2 cellular contexts compared by ENCODE assay signal in the genomic region with DNA sequence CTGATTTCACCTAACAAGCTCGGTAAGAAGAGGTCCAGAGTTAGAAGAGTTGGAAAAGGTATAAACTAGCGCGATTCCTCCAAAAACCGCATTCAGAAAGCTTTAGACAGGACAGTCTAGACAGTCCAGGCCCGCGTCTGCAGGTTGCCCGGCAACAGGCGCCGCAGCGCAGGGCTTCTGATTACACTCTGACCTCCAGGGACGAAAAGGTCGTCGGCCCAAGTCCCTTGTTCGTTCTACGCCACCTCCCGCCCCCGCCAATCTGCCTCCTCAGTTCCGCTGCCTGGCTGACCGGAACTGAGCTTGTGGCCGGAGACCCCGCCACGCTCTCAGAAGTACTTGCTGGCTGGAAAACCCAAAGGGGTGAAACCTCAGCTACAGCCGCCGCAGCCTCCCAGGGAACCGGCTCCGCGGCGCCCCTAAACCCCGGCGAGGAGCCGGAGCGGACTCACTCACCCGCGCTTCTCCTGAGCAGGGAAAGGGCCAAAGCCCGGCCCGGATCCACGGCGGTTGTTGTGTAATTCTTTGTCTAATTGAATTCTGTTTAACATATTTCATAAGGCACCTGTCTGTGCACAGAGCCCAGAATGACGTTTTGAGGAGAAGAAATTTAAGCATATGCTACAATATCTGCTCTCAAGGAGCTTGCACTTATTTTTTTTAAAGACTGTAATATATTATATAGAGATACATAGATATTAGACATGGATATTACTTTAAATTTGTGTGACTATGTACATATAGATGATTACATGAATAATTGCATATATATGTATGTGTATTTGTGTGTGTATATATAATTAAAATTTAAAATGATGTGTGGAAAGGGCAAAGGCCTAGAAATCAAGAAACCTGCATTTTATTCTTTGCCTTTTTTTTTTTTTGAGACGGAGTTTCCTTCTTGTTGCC.
TF ChIP-seq lines count a peak whose summit lies in the region.

A gene (minus strand): TSS at position 407 of the 909 bp plus-strand sequence. CDS start 3,826 bp downstream, outside the sequence.

TF ChIP-seq in HCT116, 20 proteins besides CTCF, POLR2A, EP300 and RAD21:
- TF ChIP-seq SP1 (IDR thresholded peaks at IDR 0.05; ENCODE audit: low read depth): peak; percentile 99
- no peak for TF ChIP-seq FOSL1 (IDR thresholded peaks at IDR 0.05; ENCODE audit: low read depth)
- TF ChIP-seq, protein P1, sequence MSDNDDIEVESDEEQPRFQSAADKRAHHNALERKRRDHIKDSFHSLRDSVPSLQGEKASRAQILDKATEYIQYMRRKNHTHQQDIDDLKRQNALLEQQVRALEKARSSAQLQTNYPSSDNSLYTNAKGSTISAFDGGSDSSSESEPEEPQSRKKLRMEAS (IDR thresholded peaks at IDR 0.05): no peak; the same call in 1 of the 2 replicates
- TF ChIP-seq CBX3 (IDR thresholded peaks at IDR 0.05; ENCODE audit: low read depth): peak; percentile 81; the same call in 1 of the 2 replicates
- peak; percentile 81 for TF ChIP-seq YY1 (IDR thresholded peaks at IDR 0.05; ENCODE audit: extremely low read depth, insufficient replicate concordance, low read depth, low read length)
- TF ChIP-seq EZH2 (IDR thresholded peaks at IDR 0.05): no peak
- TF ChIP-seq, protein P2, sequence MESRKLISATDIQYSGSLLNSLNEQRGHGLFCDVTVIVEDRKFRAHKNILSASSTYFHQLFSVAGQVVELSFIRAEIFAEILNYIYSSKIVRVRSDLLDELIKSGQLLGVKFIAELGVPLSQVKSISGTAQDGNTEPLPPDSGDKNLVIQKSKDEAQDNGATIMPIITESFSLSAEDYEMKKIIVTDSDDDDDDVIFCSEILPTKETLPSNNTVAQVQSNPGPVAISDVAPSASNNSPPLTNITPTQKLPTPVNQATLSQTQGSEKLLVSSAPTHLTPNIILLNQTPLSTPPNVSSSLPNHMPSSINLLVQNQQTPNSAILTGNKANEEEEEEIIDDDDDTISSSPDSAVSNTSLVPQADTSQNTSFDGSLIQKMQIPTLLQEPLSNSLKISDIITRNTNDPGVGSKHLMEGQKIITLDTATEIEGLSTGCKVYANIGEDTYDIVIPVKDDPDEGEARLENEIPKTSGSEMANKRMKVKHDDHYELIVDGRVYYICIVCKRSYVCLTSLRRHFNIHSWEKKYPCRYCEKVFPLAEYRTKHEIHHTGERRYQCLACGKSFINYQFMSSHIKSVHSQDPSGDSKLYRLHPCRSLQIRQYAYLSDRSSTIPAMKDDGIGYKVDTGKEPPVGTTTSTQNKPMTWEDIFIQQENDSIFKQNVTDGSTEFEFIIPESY (IDR thresholded peaks at IDR 0.05; ENCODE audit: extremely low read depth, insufficient replicate concordance, low read length): no peak
- peak; percentile 93 for TF ChIP-seq JUND (IDR thresholded peaks at IDR 0.05)
- peak; percentile 62 for TF ChIP-seq EGR1 (IDR thresholded peaks at IDR 0.05; ENCODE audit: low read depth)
- TF ChIP-seq TCF7L2 (IDR thresholded peaks at IDR 0.05; ENCODE audit: borderline replicate concordance, extremely low read depth, insufficient read depth, insufficient read length): peak; percentile 72
- TF ChIP-seq CEBPB (IDR thresholded peaks at IDR 0.05; ENCODE audit: low read depth): peak; percentile 88
- TF ChIP-seq ZFX (IDR thresholded peaks at IDR 0.05): no peak
- TF ChIP-seq SIN3A (IDR thresholded peaks at IDR 0.05; ENCODE audit: low read depth): 0 out of 2 replicates have a peak, but pooled peaks have one; percentile 40
- TF ChIP-seq, protein P3, sequence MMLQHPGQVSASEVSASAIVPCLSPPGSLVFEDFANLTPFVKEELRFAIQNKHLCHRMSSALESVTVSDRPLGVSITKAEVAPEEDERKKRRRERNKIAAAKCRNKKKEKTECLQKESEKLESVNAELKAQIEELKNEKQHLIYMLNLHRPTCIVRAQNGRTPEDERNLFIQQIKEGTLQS (IDR thresholded peaks at IDR 0.05): no peak
- no peak for TF ChIP-seq ZNF274 (IDR thresholded peaks at IDR 0.05; ENCODE audit: low read depth, low read length)
- peak; percentile 63 for TF ChIP-seq POLR2AphosphoS5 (IDR thresholded peaks at IDR 0.05; ENCODE audit: low read depth, low read length)
- no peak for TF ChIP-seq EZH2phosphoT487 (IDR thresholded peaks at IDR 0.05; ENCODE audit: borderline replicate concordance)

TF ChIP-seq in SK-N-SH, 30 proteins besides CTCF, POLR2A, EP300 and RAD21:
- peak; percentile 34; the same call in 1 of the 2 replicates for TF ChIP-seq FOSL2 (IDR thresholded peaks at IDR 0.05; ENCODE audit: borderline replicate concordance, low read depth)
- TF ChIP-seq YY1 (IDR thresholded peaks at IDR 0.05; ENCODE audit: low read depth): peak; percentile 77; the same call in 1 of the 2 replicates
- TF ChIP-seq, protein P4, sequence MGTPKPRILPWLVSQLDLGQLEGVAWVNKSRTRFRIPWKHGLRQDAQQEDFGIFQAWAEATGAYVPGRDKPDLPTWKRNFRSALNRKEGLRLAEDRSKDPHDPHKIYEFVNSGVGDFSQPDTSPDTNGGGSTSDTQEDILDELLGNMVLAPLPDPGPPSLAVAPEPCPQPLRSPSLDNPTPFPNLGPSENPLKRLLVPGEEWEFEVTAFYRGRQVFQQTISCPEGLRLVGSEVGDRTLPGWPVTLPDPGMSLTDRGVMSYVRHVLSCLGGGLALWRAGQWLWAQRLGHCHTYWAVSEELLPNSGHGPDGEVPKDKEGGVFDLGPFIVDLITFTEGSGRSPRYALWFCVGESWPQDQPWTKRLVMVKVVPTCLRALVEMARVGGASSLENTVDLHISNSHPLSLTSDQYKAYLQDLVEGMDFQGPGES (IDR thresholded peaks at IDR 0.05; ENCODE audit: low read depth, low read length): no peak
- TF ChIP-seq FOXM1 (IDR thresholded peaks at IDR 0.05; ENCODE audit: low read depth): no peak
- TF ChIP-seq, protein P5, sequence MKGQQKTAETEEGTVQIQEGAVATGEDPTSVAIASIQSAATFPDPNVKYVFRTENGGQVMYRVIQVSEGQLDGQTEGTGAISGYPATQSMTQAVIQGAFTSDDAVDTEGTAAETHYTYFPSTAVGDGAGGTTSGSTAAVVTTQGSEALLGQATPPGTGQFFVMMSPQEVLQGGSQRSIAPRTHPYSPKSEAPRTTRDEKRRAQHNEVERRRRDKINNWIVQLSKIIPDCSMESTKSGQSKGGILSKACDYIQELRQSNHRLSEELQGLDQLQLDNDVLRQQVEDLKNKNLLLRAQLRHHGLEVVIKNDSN (IDR thresholded peaks at IDR 0.05; ENCODE audit: borderline replicate concordance, low read depth): 0 out of 2 replicates have a peak, but pooled peaks have one; percentile 19
- peak; percentile 85 for TF ChIP-seq RFX5 (IDR thresholded peaks at IDR 0.05; ENCODE audit: low read length)
- TF ChIP-seq, protein P6, sequence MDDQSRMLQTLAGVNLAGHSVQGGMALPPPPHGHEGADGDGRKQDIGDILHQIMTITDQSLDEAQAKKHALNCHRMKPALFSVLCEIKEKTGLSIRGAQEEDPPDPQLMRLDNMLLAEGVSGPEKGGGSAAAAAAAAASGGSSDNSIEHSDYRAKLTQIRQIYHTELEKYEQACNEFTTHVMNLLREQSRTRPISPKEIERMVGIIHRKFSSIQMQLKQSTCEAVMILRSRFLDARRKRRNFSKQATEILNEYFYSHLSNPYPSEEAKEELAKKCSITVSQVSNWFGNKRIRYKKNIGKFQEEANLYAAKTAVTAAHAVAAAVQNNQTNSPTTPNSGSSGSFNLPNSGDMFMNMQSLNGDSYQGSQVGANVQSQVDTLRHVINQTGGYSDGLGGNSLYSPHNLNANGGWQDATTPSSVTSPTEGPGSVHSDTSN (IDR thresholded peaks at IDR 0.05): peak; percentile 58
- TF ChIP-seq FOXJ3 (CRISPR knock-in tag; IDR thresholded peaks at IDR 0.05): no peak
- peak; percentile 31; the same call in 1 of the 2 replicates for TF ChIP-seq RXRA (IDR thresholded peaks at IDR 0.05; ENCODE audit: borderline replicate concordance, low read depth)
- TF ChIP-seq SMC3 (IDR thresholded peaks at IDR 0.05; ENCODE audit: low read depth, low read length): 0 out of 2 replicates have a peak, but pooled peaks have one; percentile 26
- TF ChIP-seq MEF2A (IDR thresholded peaks at IDR 0.05; ENCODE audit: borderline replicate concordance, low read depth): no peak; the same call in 1 of the 2 replicates
- TF ChIP-seq EZH2phosphoT487 (IDR thresholded peaks at IDR 0.05; ENCODE audit: borderline replicate concordance, low read depth): no peak
- no peak for TF ChIP-seq SIN3A (IDR thresholded peaks at IDR 0.05; ENCODE audit: borderline replicate concordance, low read depth, low read length)
- TF ChIP-seq POLR2AphosphoS5 (IDR thresholded peaks at IDR 0.05; ENCODE audit: low read depth, low read length): peak; percentile 48; the same call in 1 of the 2 replicates
- TF ChIP-seq RCOR1 (IDR thresholded peaks at IDR 0.05; ENCODE audit: low read length): peak; percentile 76
- TF ChIP-seq JUND (IDR thresholded peaks at IDR 0.05): peak; percentile 97
- TF ChIP-seq, protein P7, sequence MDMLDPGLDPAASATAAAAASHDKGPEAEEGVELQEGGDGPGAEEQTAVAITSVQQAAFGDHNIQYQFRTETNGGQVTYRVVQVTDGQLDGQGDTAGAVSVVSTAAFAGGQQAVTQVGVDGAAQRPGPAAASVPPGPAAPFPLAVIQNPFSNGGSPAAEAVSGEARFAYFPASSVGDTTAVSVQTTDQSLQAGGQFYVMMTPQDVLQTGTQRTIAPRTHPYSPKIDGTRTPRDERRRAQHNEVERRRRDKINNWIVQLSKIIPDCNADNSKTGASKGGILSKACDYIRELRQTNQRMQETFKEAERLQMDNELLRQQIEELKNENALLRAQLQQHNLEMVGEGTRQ (IDR thresholded peaks at IDR 0.05; ENCODE audit: borderline replicate concordance, low read depth, low read length): no peak
- TF ChIP-seq MXI1 (IDR thresholded peaks at IDR 0.05; ENCODE audit: low read depth, low read length): peak; percentile 51; the same call in 1 of the 2 replicates
- TF ChIP-seq TAF1 (IDR thresholded peaks at IDR 0.05; ENCODE audit: borderline replicate concordance, low read depth, low read length): peak; percentile 63; the same call in 1 of the 2 replicates
- TF ChIP-seq TCF12 (IDR thresholded peaks at IDR 0.05): no peak
- no peak for TF ChIP-seq NFIC (IDR thresholded peaks at IDR 0.05; ENCODE audit: borderline replicate concordance)
- no peak for TF ChIP-seq GATA2 (CRISPR knock-in tag; IDR thresholded peaks at IDR 0.05)
- peak; percentile 90 for TF ChIP-seq CHD2 (IDR thresholded peaks at IDR 0.05; ENCODE audit: low read length, partially characterized antibody)
- TF ChIP-seq ELF1 (IDR thresholded peaks at IDR 0.05): no peak
- TF ChIP-seq TEAD4 (IDR thresholded peaks at IDR 0.05; ENCODE audit: borderline replicate concordance, insufficient read depth): no peak
- 0 out of 2 replicates have a peak, but pooled peaks have one; percentile 15 for TF ChIP-seq GABPA (IDR thresholded peaks at IDR 0.05; ENCODE audit: low read depth)
- TF ChIP-seq, protein P1 (IDR thresholded peaks at IDR 0.05; ENCODE audit: low read depth): peak; percentile 44; the same call in 1 of the 2 replicates
- TF ChIP-seq, protein P8, sequence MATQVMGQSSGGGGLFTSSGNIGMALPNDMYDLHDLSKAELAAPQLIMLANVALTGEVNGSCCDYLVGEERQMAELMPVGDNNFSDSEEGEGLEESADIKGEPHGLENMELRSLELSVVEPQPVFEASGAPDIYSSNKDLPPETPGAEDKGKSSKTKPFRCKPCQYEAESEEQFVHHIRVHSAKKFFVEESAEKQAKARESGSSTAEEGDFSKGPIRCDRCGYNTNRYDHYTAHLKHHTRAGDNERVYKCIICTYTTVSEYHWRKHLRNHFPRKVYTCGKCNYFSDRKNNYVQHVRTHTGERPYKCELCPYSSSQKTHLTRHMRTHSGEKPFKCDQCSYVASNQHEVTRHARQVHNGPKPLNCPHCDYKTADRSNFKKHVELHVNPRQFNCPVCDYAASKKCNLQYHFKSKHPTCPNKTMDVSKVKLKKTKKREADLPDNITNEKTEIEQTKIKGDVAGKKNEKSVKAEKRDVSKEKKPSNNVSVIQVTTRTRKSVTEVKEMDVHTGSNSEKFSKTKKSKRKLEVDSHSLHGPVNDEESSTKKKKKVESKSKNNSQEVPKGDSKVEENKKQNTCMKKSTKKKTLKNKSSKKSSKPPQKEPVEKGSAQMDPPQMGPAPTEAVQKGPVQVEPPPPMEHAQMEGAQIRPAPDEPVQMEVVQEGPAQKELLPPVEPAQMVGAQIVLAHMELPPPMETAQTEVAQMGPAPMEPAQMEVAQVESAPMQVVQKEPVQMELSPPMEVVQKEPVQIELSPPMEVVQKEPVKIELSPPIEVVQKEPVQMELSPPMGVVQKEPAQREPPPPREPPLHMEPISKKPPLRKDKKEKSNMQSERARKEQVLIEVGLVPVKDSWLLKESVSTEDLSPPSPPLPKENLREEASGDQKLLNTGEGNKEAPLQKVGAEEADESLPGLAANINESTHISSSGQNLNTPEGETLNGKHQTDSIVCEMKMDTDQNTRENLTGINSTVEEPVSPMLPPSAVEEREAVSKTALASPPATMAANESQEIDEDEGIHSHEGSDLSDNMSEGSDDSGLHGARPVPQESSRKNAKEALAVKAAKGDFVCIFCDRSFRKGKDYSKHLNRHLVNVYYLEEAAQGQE (IDR thresholded peaks at IDR 0.05; ENCODE audit: low read depth, low read length): peak; percentile 60; the same call in 1 of the 2 replicates
- no peak for TF ChIP-seq NRF1 (IDR thresholded peaks at IDR 0.05; ENCODE audit: low read depth, low read length)
- TF ChIP-seq, protein P2 (IDR thresholded peaks at IDR 0.05; ENCODE audit: borderline replicate concordance, low read depth): peak; percentile 54; the same call in 1 of the 2 replicates
